ENCODE assay signal across 8 cellular contexts in genomic region chr6:28867078-28867414, GRCh38. TPM values are rescaled to one million over a fixed set of nuclear protein-coding genes. Genes with fewer than 3 reads are reported as not detected.
A peak's percentile ranks its signal among the peaks of the same experiment; 100 is the strongest.
DNase-seq lines count a peak whose midpoint lies in the region; ATAC-seq and FAIRE-seq lines count a peak whose summit lies in the region.

No MANE protein-coding gene starts in this region.

- peak overlapping the region; percentile 57 for H3K4me3 ChIP-seq in MG63

- peak; percentile 50 for DNase-seq in stimulated activated CD4-positive, alpha-beta T cell treated with anti-CD3 and anti-CD28 coated beads, Interleukin-15, amount 100 ng/mL, for 24 hours
- DNase-seq in stimulated activated CD4-positive, alpha-beta T cell treated with anti-CD3 and anti-CD28 coated beads, Interleukin-4, amount 100 ng/mL, for 1 hour, result no peak
- DNase-seq in MG63 (no peak), amniotic epithelial cell (ENCODE audit: low read depth) (peak; percentile 7), iris pigment epithelial cell (ENCODE audit: low read depth) (peak; percentile 3), GM19239 (ENCODE audit: insufficient read length, low spot score) (no peak), islet precursor cell (no peak)
- DNase-seq in stimulated activated naive CD8-positive, alpha-beta T cell treated with anti-CD3 and anti-CD28 coated beads, Interleukin-15, Interleukin-2, amounts not matched to agents 100 U/mL and 50 U/mL, for 24 hours, result peak; percentile 29

- no peaks in the 10 kb centered on the region for H3K9me3 ChIP-seq in MG63

- ATAC-seq in stimulated activated naive CD8-positive, alpha-beta T cell treated with anti-CD3 and anti-CD28 coated beads, Interleukin-15, Interleukin-2, amounts not matched to agents 100 U/mL and 50 U/mL, for 24 hours, result peak; percentile 25

- no peaks in the 10 kb centered on the region for H3K36me3 ChIP-seq in MG63

- no peaks in the 10 kb centered on the region for H3K27me3 ChIP-seq in MG63

- FAIRE-seq in GM19239 (lab: Jason Lieb, UNC), result no peak

RNA-seq across cellular contexts. Expression of gene TRIM27, which starts 56.7 kb away (rescaled TPM):
- 46.5 and 56.2 TPM in 2 replicates for total RNA-seq in MG63 (2014; rRNA removed; shearing (Covaris generic); ENCODE audit: low replicate concordance)

Comparison
In these comparisons a context has a peak if more than half of its experiments do, and no peak if none do; other contexts are left out.
1. DNase-seq: peak in stimulated activated CD4-positive, alpha-beta T cell treated with anti-CD3 and anti-CD28 coated beads, Interleukin-15, amount 100 ng/mL, for 24 hours (single experiment), amniotic epithelial cell (single experiment), iris pigment epithelial cell (single experiment) and stimulated activated naive CD8-positive, alpha-beta T cell treated with anti-CD3 and anti-CD28 coated beads, Interleukin-15, Interleukin-2, amounts not matched to agents 100 U/mL and 50 U/mL, for 24 hours (single experiment); none in stimulated activated CD4-positive, alpha-beta T cell treated with anti-CD3 and anti-CD28 coated beads, Interleukin-4, amount 100 ng/mL, for 1 hour (single experiment), MG63 (single experiment), GM19239 (single experiment) and islet precursor cell (single experiment).